Comparison of ENCODE assay signal across 35 cellular contexts in genomic region chr6:151670116-151670515, GRCh38.
"Had no signal": no experiment of that assay in that cellular context is flagged by ENCODE, and none has a peak within 500 bp of the region (broad histone marks: within the 10 kb centered on the region; RNA-seq: fewer than 3 reads in every experiment).

No MANE protein-coding gene starts in this region.

- H3K4me3 ChIP-seq: adrenal gland, body of pancreas, breast epithelium had no signal

- H3K9me3 Mint-ChIP-seq: activated CD4-positive, alpha-beta memory T cell treated with anti-CD3 and anti-CD28 coated beads, Interleukin-2, amount 10 ng/mL, durations not matched to agents 7 days and 5 days; activated CD4-positive, alpha-beta T cell treated with anti-CD3 and anti-CD28 coated beads, Interleukin-2, amount 10 ng/mL, durations not matched to agents 7 days and 5 days; activated naive CD4-positive, alpha-beta T cell treated with anti-CD3 and anti-CD28 coated beads for 36 hours; activated naive CD4-positive, alpha-beta T cell treated with anti-CD3 and anti-CD28 coated beads, Interleukin-2, amount 50 U/mL, for 72 hours; activated naive CD8-positive, alpha-beta T cell treated with anti-CD3 and anti-CD28 coated beads for 36 hours; activated T-cell treated with anti-CD3 and anti-CD28 coated beads, Interleukin-2, amount 50 U/mL, for 4 hours; activated T-cell treated with anti-CD3 and anti-CD28 coated beads, Interleukin-2, amount 50 U/mL, for 72 hours; activated T-helper 1 cell treated with anti-CD3 and anti-CD28 coated beads, Interleukin-12 subunit alpha, Interleukin-12 subunit beta, Interleukin-2, Interleukin-4 antibody, amounts not matched to agents 30 ng/mL and 10 ng/mL and 1 ng/mL, durations not matched to agents 14 hours and 24 hours and 36 hours; activated T-helper 17 cell treated with anti-CD3 and anti-CD28 coated beads, Interleukin-2, amount 50 U/mL, for 72 hours; T-helper 1 cell treated with Interleukin-12 subunit alpha and Interleukin-12 subunit beta and Interleukin-4 antibody, amounts not matched to agents 30 μg/mL and 1 μg/mL, for 36 hours; T-helper 2 cell treated with Interferon-gamma antibody and Interleukin-4, amounts not matched to agents 5 μg/mL and 100 μg/mL, for 36 hours had no signal

- H3K36me3 ChIP-seq: adrenal gland, brain microvascular endothelial cell, breast epithelium had no signal

- ATAC-seq: activated CD4-positive, alpha-beta T cell treated with anti-CD3 and anti-CD28 coated beads for 36 hours; activated CD8-positive, alpha-beta memory T cell treated with anti-CD3 and anti-CD28 coated beads, Interleukin-2, amount 10 ng/mL, durations not matched to agents 7 days and 5 days; activated CD8-positive, alpha-beta T cell treated with anti-CD3 and anti-CD28 coated beads, Interleukin-2, amount 10 ng/mL, durations not matched to agents 7 days and 5 days; activated naive CD4-positive, alpha-beta T cell treated with anti-CD3 and anti-CD28 coated beads, Interleukin-2, amount 50 U/mL, for 72 hours; activated T-cell treated with anti-CD3 and anti-CD28 coated beads, Interleukin-2, amount 50 U/mL, for 4 hours; activated T-cell treated with anti-CD3 and anti-CD28 coated beads, Interleukin-2, amount 50 U/mL, for 72 hours; activated T-helper 17 cell treated with anti-CD3 and anti-CD28 coated beads, Interleukin-2, amount 50 U/mL, for 72 hours; body of pancreas had no signal

- H3K36me3 Mint-ChIP-seq: activated CD8-positive, alpha-beta memory T cell treated with anti-CD3 and anti-CD28 coated beads, Interleukin-2, amount 10 ng/mL, durations not matched to agents 7 days and 5 days; activated naive CD4-positive, alpha-beta T cell treated with anti-CD3 and anti-CD28 coated beads, Interleukin-2, amount 50 U/mL, for 72 hours; activated naive CD8-positive, alpha-beta T cell treated with anti-CD3 and anti-CD28 coated beads for 36 hours had no signal

- H3K27ac ChIP-seq: adrenal gland, brain microvascular endothelial cell, VCaP had no signal

- DNase-seq: activated B cell treated with CpG ODN at 0.5 μM for 24 hours; activated CD4-positive, alpha-beta memory T cell treated with anti-CD3 and anti-CD28 coated beads, Interleukin-2, amount 10 ng/mL, durations not matched to agents 7 days and 5 days; activated CD4-positive, alpha-beta T cell treated with anti-CD3 and anti-CD28 coated beads for 36 hours; activated CD4-positive, alpha-beta T cell treated with anti-CD3 and anti-CD28 coated beads for 48 hours; activated CD4-positive, alpha-beta T cell treated with anti-CD3 and anti-CD28 coated beads, Interleukin-2, amount 10 ng/mL, durations not matched to agents 7 days and 5 days; activated CD4-positive, alpha-beta T cell treated with anti-CD3 and anti-CD28 coated beads, Interleukin-2, amount 50 U/mL, for 48 hours; activated CD4-positive, CD25-positive, alpha-beta regulatory T cell treated with anti-CD3 and anti-CD28 coated beads, Interleukin-2, amount 50 U/mL, for 72 hours; activated CD8-positive, alpha-beta memory T cell treated with anti-CD3 and anti-CD28 coated beads for 24 hours; activated CD8-positive, alpha-beta memory T cell treated with anti-CD3 and anti-CD28 coated beads, Interleukin-2, amount 10 ng/mL, durations not matched to agents 7 days and 5 days; activated CD8-positive, alpha-beta memory T cell treated with anti-CD3 and anti-CD28 coated beads, Interleukin-2, amount 50 U/mL, for 48 hours; activated CD8-positive, alpha-beta T cell treated with anti-CD3 and anti-CD28 coated beads, Interleukin-2, amount 10 ng/mL, durations not matched to agents 7 days and 5 days; activated effector memory CD4-positive, alpha-beta T cell treated with anti-CD3 and anti-CD28 coated beads, Interleukin-2, amount 50 U/mL, for 16 hours; activated gamma-delta T cell treated with Interleukin-2 at 50 U/mL for 16 hours; activated naive CD4-positive, alpha-beta T cell; activated naive CD4-positive, alpha-beta T cell treated with anti-CD3 and anti-CD28 coated beads for 36 hours; activated naive CD4-positive, alpha-beta T cell treated with anti-CD3 and anti-CD28 coated beads, Interleukin-2, amount 50 U/mL, for 16 hours; activated naive CD8-positive, alpha-beta T cell treated with anti-CD3 and anti-CD28 coated beads for 36 hours; activated T-cell treated with anti-CD3 and anti-CD28 coated beads, Interleukin-2, amount 50 U/mL, for 4 hours; activated T-cell treated with anti-CD3 and anti-CD28 coated beads, Interleukin-2, amount 50 U/mL, for 72 hours; adrenal gland; amniotic stem cell; aorta; body of pancreas; brain microvascular endothelial cell; central memory CD4-positive, alpha-beta T cell; T-helper 1 cell; T-helper 2 cell; T-helper 9 cell had no signal

- H3K4me1 ChIP-seq: adrenal gland, breast epithelium had no signal

- H3K4me1 Mint-ChIP-seq: activated B cell treated with CpG ODN at 0.5 μM for 24 hours; activated CD4-positive, alpha-beta T cell treated with anti-CD3 and anti-CD28 coated beads for 36 hours; activated CD4-positive, alpha-beta T cell treated with anti-CD3 and anti-CD28 coated beads, Interleukin-2, amount 10 ng/mL, durations not matched to agents 7 days and 5 days; activated T-helper 17 cell treated with anti-CD3 and anti-CD28 coated beads, Interleukin-2, amount 50 U/mL, for 72 hours had no signal

- H3K9me3 ChIP-seq: adrenal gland, body of pancreas, breast epithelium had no signal

- H3K27ac Mint-ChIP-seq: activated B cell treated with CpG ODN at 0.5 μM for 24 hours; activated CD4-positive, alpha-beta memory T cell treated with anti-CD3 and anti-CD28 coated beads, Interleukin-2, amount 10 ng/mL, durations not matched to agents 7 days and 5 days; activated CD4-positive, alpha-beta T cell treated with anti-CD3 and anti-CD28 coated beads for 36 hours; activated CD4-positive, alpha-beta T cell treated with anti-CD3 and anti-CD28 coated beads, Interleukin-2, amount 10 ng/mL, durations not matched to agents 7 days and 5 days; activated CD8-positive, alpha-beta memory T cell treated with anti-CD3 and anti-CD28 coated beads, Interleukin-2, amount 10 ng/mL, durations not matched to agents 7 days and 5 days; activated CD8-positive, alpha-beta T cell treated with anti-CD3 and anti-CD28 coated beads, Interleukin-2, amount 10 ng/mL, durations not matched to agents 7 days and 5 days; activated naive CD4-positive, alpha-beta T cell treated with anti-CD3 and anti-CD28 coated beads for 36 hours; activated naive CD4-positive, alpha-beta T cell treated with anti-CD3 and anti-CD28 coated beads, Interleukin-2, amount 50 U/mL, for 72 hours; activated naive CD8-positive, alpha-beta T cell treated with anti-CD3 and anti-CD28 coated beads for 36 hours; activated T-cell treated with anti-CD3 and anti-CD28 coated beads, Interleukin-2, amount 50 U/mL, for 72 hours; activated T-helper 1 cell treated with anti-CD3 and anti-CD28 coated beads, Interleukin-12 subunit alpha, Interleukin-12 subunit beta, Interleukin-2, Interleukin-4 antibody, amounts not matched to agents 30 ng/mL and 10 ng/mL and 1 ng/mL, durations not matched to agents 14 hours and 24 hours and 36 hours; activated T-helper 17 cell treated with anti-CD3 and anti-CD28 coated beads, Interleukin-2, amount 50 U/mL, for 72 hours; T-helper 1 cell treated with Interleukin-12 subunit alpha and Interleukin-12 subunit beta and Interleukin-4 antibody, amounts not matched to agents 30 μg/mL and 1 μg/mL, for 36 hours; T-helper 2 cell treated with Interferon-gamma antibody and Interleukin-4, amounts not matched to agents 5 μg/mL and 100 μg/mL, for 36 hours had no signal

- H3K27me3 ChIP-seq: adrenal gland, body of pancreas, brain microvascular endothelial cell, breast epithelium had no signal

- H3K4me3 Mint-ChIP-seq: activated B cell treated with CpG ODN at 0.5 μM for 24 hours; activated CD4-positive, alpha-beta memory T cell treated with anti-CD3 and anti-CD28 coated beads, Interleukin-2, amount 10 ng/mL, durations not matched to agents 7 days and 5 days; activated CD4-positive, alpha-beta T cell treated with anti-CD3 and anti-CD28 coated beads for 36 hours; activated CD4-positive, alpha-beta T cell treated with anti-CD3 and anti-CD28 coated beads, Interleukin-2, amount 10 ng/mL, durations not matched to agents 7 days and 5 days; activated CD8-positive, alpha-beta memory T cell treated with anti-CD3 and anti-CD28 coated beads, Interleukin-2, amount 10 ng/mL, durations not matched to agents 7 days and 5 days; activated CD8-positive, alpha-beta T cell treated with anti-CD3 and anti-CD28 coated beads, Interleukin-2, amount 10 ng/mL, durations not matched to agents 7 days and 5 days; activated naive CD4-positive, alpha-beta T cell treated with anti-CD3 and anti-CD28 coated beads for 36 hours; activated naive CD8-positive, alpha-beta T cell treated with anti-CD3 and anti-CD28 coated beads for 36 hours; activated T-cell treated with anti-CD3 and anti-CD28 coated beads, Interleukin-2, amount 50 U/mL, for 4 hours; activated T-cell treated with anti-CD3 and anti-CD28 coated beads, Interleukin-2, amount 50 U/mL, for 72 hours; activated T-helper 1 cell treated with anti-CD3 and anti-CD28 coated beads, Interleukin-12 subunit alpha, Interleukin-12 subunit beta, Interleukin-2, Interleukin-4 antibody, amounts not matched to agents 30 ng/mL and 10 ng/mL and 1 ng/mL, durations not matched to agents 14 hours and 24 hours and 36 hours; activated T-helper 17 cell treated with anti-CD3 and anti-CD28 coated beads, Interleukin-2, amount 50 U/mL, for 72 hours; T-helper 1 cell treated with Interleukin-12 subunit alpha and Interleukin-12 subunit beta and Interleukin-4 antibody, amounts not matched to agents 30 μg/mL and 1 μg/mL, for 36 hours; T-helper 2 cell treated with Interferon-gamma antibody and Interleukin-4, amounts not matched to agents 5 μg/mL and 100 μg/mL, for 36 hours had no signal
